Comparison of ENCODE assay signal across 8 cellular contexts in genomic region chr14:61025239-61026223, GRCh38. TPM values are rescaled to one million over a fixed set of nuclear protein-coding genes. Genes with fewer than 3 reads are reported as not detected.
DNase-seq lines count a peak whose midpoint lies in the region; ATAC-seq and TF ChIP-seq lines count a peak whose summit lies in the region.

No MANE protein-coding gene starts in this region.

- peak; percentile 56 for ATAC-seq in HG03432 (IDR thresholded peaks at IDR 0.05; ENCODE audit: unreplicated experiment)
- no peak for ATAC-seq in GM21825 (IDR thresholded peaks at IDR 0.05; ENCODE audit: unreplicated experiment)

- H3K4me3 ChIP-seq in endodermal cell (ENCODE audit: low read length) = no peak overlapping the region

- CTCF ChIA-PET in activated CD4-positive, alpha-beta T cell treated with anti-CD3 and anti-CD28 coated beads, Interleukin-2, amount 10 ng/mL, durations not matched to agents 7 days and 5 days (lab: Charles Lee) = interaction anchor here (1.0 to 1.5 kb wide), 2 partner anchors 232 to 360 kb away, joined by 3 to 4 read pairs; no protein-coding TSS in a partner anchor

- no peaks in the 10 kb centered on the region for H3K4me1 ChIP-seq in endodermal cell (ENCODE audit: control insufficient read depth, insufficient read depth, low read length)

- H3K27ac ChIP-seq in endodermal cell (ENCODE audit: low read depth, low read length) = no peak overlapping the region

- H3K27me3 ChIP-seq in endodermal cell (ENCODE audit: control insufficient read depth, insufficient read depth, low read length, poor library complexity, severe bottlenecking) = no peaks in the 10 kb centered on the region

- WGBS in endodermal cell (ENCODE audit: insufficient coverage in 1 of 2, insufficient read length in 1 of 2), 2 experiments = 37 to 55% methylated on average over 4 to 7 of the region's 7 CpGs

- DNase-seq in GM03348 (ENCODE audit: low spot score) (peak; percentile 61), NCI-H526 (lab: John Stamatoyannopoulos, UW) (peak; percentile 56 to 85), endodermal cell (peak; percentile 72), midbrain (lab: John Stamatoyannopoulos, UW) (peak; percentile 80)
- peak; percentile 72 for DNase-seq in activated CD4-positive, alpha-beta T cell treated with anti-CD3 and anti-CD28 coated beads, Interleukin-2, amount 10 ng/mL, durations not matched to agents 7 days and 5 days
- DNase-seq in stimulated activated CD8-positive, alpha-beta memory T cell treated with anti-CD3 and anti-CD28 coated beads, Interleukin-4, amount 100 ng/mL, for 48 hours = peak; percentile 52

- no peaks in the 10 kb centered on the region for H3K9me3 Mint-ChIP-seq in activated CD4-positive, alpha-beta T cell treated with anti-CD3 and anti-CD28 coated beads, Interleukin-2, amount 10 ng/mL, durations not matched to agents 7 days and 5 days
- H3K9me3 Mint-ChIP-seq in endodermal cell = no peaks in the 10 kb centered on the region

- H3K4me3 Mint-ChIP-seq in activated CD4-positive, alpha-beta T cell treated with anti-CD3 and anti-CD28 coated beads, Interleukin-2, amount 10 ng/mL, durations not matched to agents 7 days and 5 days = no peak overlapping the region
- H3K4me3 Mint-ChIP-seq in endodermal cell = no peak overlapping the region

- H3K36me3 Mint-ChIP-seq in activated CD4-positive, alpha-beta T cell treated with anti-CD3 and anti-CD28 coated beads, Interleukin-2, amount 10 ng/mL, durations not matched to agents 7 days and 5 days (ENCODE audit: low read depth) = no peaks in the 10 kb centered on the region
- H3K36me3 Mint-ChIP-seq in endodermal cell (ENCODE audit: low read depth) = no peaks in the 10 kb centered on the region

- H3K9me3 ChIP-seq in endodermal cell (ENCODE audit: control insufficient read depth, low read length) = no peaks in the 10 kb centered on the region

- H3K4me1 Mint-ChIP-seq in activated CD4-positive, alpha-beta T cell treated with anti-CD3 and anti-CD28 coated beads, Interleukin-2, amount 10 ng/mL, durations not matched to agents 7 days and 5 days = no peaks in the 10 kb centered on the region
- peaks cover 7% of the 10 kb centered on the region for H3K4me1 Mint-ChIP-seq in endodermal cell

- no peak overlapping the region for H3K27ac Mint-ChIP-seq in activated CD4-positive, alpha-beta T cell treated with anti-CD3 and anti-CD28 coated beads, Interleukin-2, amount 10 ng/mL, durations not matched to agents 7 days and 5 days
- H3K27ac Mint-ChIP-seq in endodermal cell = no peak overlapping the region

- no peaks in the 10 kb centered on the region for H3K36me3 ChIP-seq in endodermal cell (ENCODE audit: control insufficient read depth, insufficient read depth, low read length)

- H3K27me3 Mint-ChIP-seq in activated CD4-positive, alpha-beta T cell treated with anti-CD3 and anti-CD28 coated beads, Interleukin-2, amount 10 ng/mL, durations not matched to agents 7 days and 5 days = no peaks in the 10 kb centered on the region
- H3K27me3 Mint-ChIP-seq in endodermal cell (ENCODE audit: insufficient read depth) = no peaks in the 10 kb centered on the region

- no peak overlapping the region for H3K9ac ChIP-seq in endodermal cell (ENCODE audit: extremely low read depth, low read length, poor library complexity, severe bottlenecking)

- POLR2A ChIA-PET in activated CD4-positive, alpha-beta T cell treated with anti-CD3 and anti-CD28 coated beads, Interleukin-2, amount 10 ng/mL, durations not matched to agents 7 days and 5 days (lab: Charles Lee) = no interaction called here

- TF ChIP-seq CTCF in endodermal cell (conservative IDR thresholded peaks at IDR 0.05) = peak; percentile 98

RNA-seq across cellular contexts. Expression of gene SLC38A6, which starts 44.5 kb away (rescaled TPM):
- 10 to 100 TPM in 1 of 2 experiments, 1 to 10 TPM in 1; 8.5 to 10.1 TPM for total RNA-seq in activated CD4-positive, alpha-beta T cell treated with anti-CD3 and anti-CD28 coated beads, Interleukin-2, amount 10 ng/mL, durations not matched to agents 7 days and 5 days
- total RNA-seq in endodermal cell = 10 to 100 TPM in 1 of 2 donors, 1 to 10 TPM in 1; 9.9 to 18.2 TPM
- 12.0 TPM for polyA plus RNA-seq in endodermal cell (2013, experiment 1 of 2)
- 8.8 TPM for polyA plus RNA-seq in endodermal cell (2013, experiment 2 of 2)

RNA-seq across cellular contexts. Expression of gene TRMT5, which starts 44.7 kb away (rescaled TPM):
- total RNA-seq in activated CD4-positive, alpha-beta T cell treated with anti-CD3 and anti-CD28 coated beads, Interleukin-2, amount 10 ng/mL, durations not matched to agents 7 days and 5 days = 1 to 10 TPM; 8.2 to 9.3 TPM
- total RNA-seq in endodermal cell = 10 to 100 TPM; 18.4 to 19.8 TPM
- 14.2 TPM for polyA plus RNA-seq in endodermal cell (2013, experiment 1 of 2)
- polyA plus RNA-seq in endodermal cell (2013, experiment 2 of 2) = 14.4 TPM
